In genomic region chr4:24582235-24582863, GRCh38 we compare ENCODE assay signal across 8 cellular contexts. TPM values are rescaled to one million over a fixed set of nuclear protein-coding genes. Genes with fewer than 3 reads are reported as not detected.
DNase-seq lines count a peak whose midpoint lies in the region; ATAC-seq, FAIRE-seq and TF ChIP-seq lines count a peak whose summit lies in the region.

No MANE protein-coding gene starts in this region.

- POLR2A ChIA-PET in A549 (lab: Yijun Ruan, JAX) (no interaction called here), MCF 10A (lab: Yijun Ruan, JAX) (interaction anchor here (0.7 to 3.2 kb wide), 9 partner anchors 9 to 1334 kb away, joined by 3 to 15 read pairs (median 7); no protein-coding TSS in a partner anchor)

- H3K27me3 ChIP-seq in HUES48 (ENCODE audit: control insufficient read depth, insufficient read depth, low read length), result no peaks in the 10 kb centered on the region

- no peak for TF ChIP-seq POLR2A in A549 (IDR thresholded peaks at IDR 0.05; ENCODE audit: low read length)

- no peak overlapping the region for H3K27ac ChIP-seq in A549
- H3K27ac ChIP-seq in HUES48 (ENCODE audit: low read depth, low read length), result no peak overlapping the region

- BruUV-seq in MCF 10A (replicated peaks; lab: Mats Ljungman, UMichigan), result TSS peak; percentile 22

- H3K4me3 Mint-ChIP-seq in MCF 10A (ENCODE audit: unreplicated experiment) (peak overlapping the region; percentile 85), memory B cell (peak overlapping the region; percentile 100)

- intact Hi-C loops in MCF 10A (cut with micrococcal nuclease), result no loop called here

- H3K9me3 Mint-ChIP-seq in MCF 10A (ENCODE audit: unreplicated experiment) (no peaks in the 10 kb centered on the region), memory B cell (no peaks in the 10 kb centered on the region)

- CTCF ChIA-PET in A549 (lab: Yijun Ruan, JAX), result interaction anchor here (0.7 to 0.9 kb wide), 2 partner anchors 16 to 74 kb away, joined by 3 to 4 read pairs; no protein-coding TSS in a partner anchor
- CTCF ChIA-PET in MCF 10A (lab: Yijun Ruan, JAX), result interaction anchor here (0.8 to 1.0 kb wide), 2 partner anchors 12 to 111 kb away, joined by 3 read pairs; no protein-coding TSS in a partner anchor

- H3K9me3 ChIP-seq in A549, result no peaks in the 10 kb centered on the region
- no peaks in the 10 kb centered on the region for H3K9me3 ChIP-seq in HUES48 (ENCODE audit: control insufficient read depth, insufficient read depth, low read length)

- DNase-seq in A549 (ENCODE audit: low read depth in 1 of 2, low spot score in 1 of 2), result no peak
- DNase-seq in MCF 10A (ENCODE audit: unreplicated experiment), result no peak
- DNase-seq in memory B cell (ENCODE audit: low spot score in 2 of 2), result no peak
- no peak for DNase-seq in D341Med (ENCODE audit: low spot score)
- no peak for DNase-seq in NCI-H1694 treated with DMSO at 0.1 percent for 48 hours (lab: John Stamatoyannopoulos, UW)
- DNase-seq in NCI-H1105 treated with DMSO at 0.1 percent for 48 hours (lab: John Stamatoyannopoulos, UW), result no peak

- TF ChIP-seq RAD21 in A549 (conservative IDR thresholded peaks at IDR 0.05 in 1 of 2, IDR thresholded peaks at IDR 0.05 in 1 of 2), result no peak

- H3K4me1 ChIP-seq in A549 (peaks cover 27% of the 10 kb centered on the region), HUES48 (ENCODE audit: control insufficient read depth, insufficient read depth, low read length) (peaks cover 35% of the 10 kb centered on the region)

- no peaks in the 10 kb centered on the region for H3K27me3 Mint-ChIP-seq in MCF 10A (ENCODE audit: insufficient read depth, unreplicated experiment)
- no peaks in the 10 kb centered on the region for H3K27me3 Mint-ChIP-seq in memory B cell

- ATAC-seq in A549 (no peak), memory B cell (ENCODE audit: low read depth) (no peak), HG02840 (IDR thresholded peaks at IDR 0.05; ENCODE audit: low FRiP score, unreplicated experiment) (no peak)

- peak overlapping the region; percentile 84 for H3K4me2 ChIP-seq in A549

- H3K36me3 Mint-ChIP-seq in MCF 10A (ENCODE audit: insufficient read depth, unreplicated experiment) (peaks cover 48% of the 10 kb centered on the region), memory B cell (peaks cover 9% of the 10 kb centered on the region)

- H3K4me1 Mint-ChIP-seq in MCF 10A (ENCODE audit: insufficient read depth, unreplicated experiment), result peaks cover 26% of the 10 kb centered on the region
- H3K4me1 Mint-ChIP-seq in memory B cell, result peaks cover 42% of the 10 kb centered on the region

- no peak for TF ChIP-seq CTCF in A549 (IDR thresholded peaks at IDR 0.05)
- no peak for TF ChIP-seq CTCF in MCF 10A (IDR thresholded peaks at IDR 0.05; ENCODE audit: unreplicated experiment)

- H3K27ac Mint-ChIP-seq in MCF 10A (ENCODE audit: low read depth, unreplicated experiment) (peak overlapping the region; percentile 94), memory B cell (peak overlapping the region; percentile 96)

- H3K4me3 ChIP-seq in A549, result peak overlapping the region; percentile 95
- H3K4me3 ChIP-seq in HUES48 (ENCODE audit: low read depth, low read length), result peak overlapping the region; percentile 99

- no peak for TF ChIP-seq EP300 in A549 (IDR thresholded peaks at IDR 0.05)

- H3K9ac ChIP-seq in HUES48 (ENCODE audit: low read depth, low read length), result peak overlapping the region; percentile 99; the same call in 1 of the 2 replicates

- 7% methylated on average over 6 of the region's 6 CpGs for WGBS in A549 (ENCODE audit: missing lambda C conversion rate)

- peaks cover 40% of the 10 kb centered on the region for H3K36me3 ChIP-seq in HUES48 (ENCODE audit: control insufficient read depth, insufficient read depth, low read length)

- FAIRE-seq in A549 (lab: Jason Lieb, UNC), result no peak

TF ChIP-seq in A549, 52 proteins besides CTCF, POLR2A, EP300 and RAD21:
- TF ChIP-seq ESRRA (IDR thresholded peaks at IDR 0.05; ENCODE audit: borderline replicate concordance, low read length), result no peak
TF ChIP-seq in A549: peak in this region for 0.

RNA-seq across cellular contexts. Expression of gene DHX15, which starts 2.0 kb away (rescaled TPM):
- polyA plus RNA-seq in A549 (2011; rRNA removed), result 171 and 189 TPM in 2 replicates
- polyA plus RNA-seq in A549 (2012; cell fraction: cytosol; rRNA removed), result 57.7 and 60.1 TPM in 2 replicates
- 62.8 and 107 TPM in 2 replicates for polyA plus RNA-seq in A549 (2012; cell fraction: nucleus; rRNA removed)
- polyA plus RNA-seq in A549 (2017; fragmentation: RNase III; extraction: RNeasy Plus Mini Kit Qiagen cat#74134 plus additional on column Dnase treatment), result 153 to 154 TPM (median 154 TPM) in 3 replicates
- polyA minus RNA-seq in A549 (2011; rRNA and poly(A)+ RNA removed), result 125 and 131 TPM in 2 replicates
- 114 and 125 TPM in 2 replicates for total RNA-seq in MCF 10A (2022)
